10 cellular contexts compared by ENCODE assay signal in genomic region chr12:56998981-56999380, GRCh38. TPM values are rescaled to one million over a fixed set of nuclear protein-coding genes. Genes with fewer than 3 reads are reported as not detected.
DNase-seq lines count a peak whose midpoint lies in the region; ATAC-seq, FAIRE-seq and TF ChIP-seq lines count a peak whose summit lies in the region.
"Had no signal": no experiment of that assay in that cellular context is flagged by ENCODE, and none has a peak within 500 bp of the region (broad histone marks: within the 10 kb centered on the region; RNA-seq: fewer than 3 reads in every experiment).

No MANE protein-coding gene starts in this region.

- H3K4me3 Mint-ChIP-seq in endothelial cell (ENCODE audit: unreplicated experiment) (peak overlapping the region; percentile 2), progenitor cell of endocrine pancreas (ENCODE audit: low read depth) (no peak overlapping the region)

- H3K27ac Mint-ChIP-seq in endothelial cell (ENCODE audit: unreplicated experiment) (no peak overlapping the region), progenitor cell of endocrine pancreas (no peak overlapping the region)

- in situ Hi-C loops in GM13977 (cut with MboI; ENCODE audit: low pct_unique_long_range_greater_than_20kb, low sequenced_read_pairs, unreplicated experiment): no loop called here

- H3K27me3 Mint-ChIP-seq in endothelial cell (ENCODE audit: unreplicated experiment) (peaks cover 5% of the 10 kb centered on the region), progenitor cell of endocrine pancreas (no peaks in the 10 kb centered on the region)

- FAIRE-seq in urothelium cell line (lab: Jason Lieb, UNC): no peak

- peak; percentile 75 for ATAC-seq in GM21447 (IDR thresholded peaks at IDR 0.05; ENCODE audit: unreplicated experiment)
- ATAC-seq in HG03469 (IDR thresholded peaks at IDR 0.05; ENCODE audit: unreplicated experiment): peak; percentile 70

- peaks cover 26% of the 10 kb centered on the region for H3K36me3 Mint-ChIP-seq in endothelial cell (ENCODE audit: low read depth, unreplicated experiment)
- peaks cover 20% of the 10 kb centered on the region for H3K36me3 Mint-ChIP-seq in progenitor cell of endocrine pancreas (ENCODE audit: insufficient read depth)

- H3K9me3 Mint-ChIP-seq in endothelial cell (ENCODE audit: unreplicated experiment) (no peaks in the 10 kb centered on the region), progenitor cell of endocrine pancreas (ENCODE audit: low read depth) (no peaks in the 10 kb centered on the region)

- peak; percentile 85 for DNase-seq in GM13977 (ENCODE audit: low spot score)
- no peak for DNase-seq in endothelial cell (ENCODE audit: low spot score)
- no peak for DNase-seq in urothelium cell line (ENCODE audit: low spot score)
- DNase-seq in Kasumi-1 (lab: John Stamatoyannopoulos, UW): no peak
- no peak for DNase-seq in progenitor cell of endocrine pancreas (ENCODE audit: low spot score, unreplicated experiment)
- DNase-seq in epidermal melanocyte (ENCODE audit: insufficient read length, low spot score): no peak
- DNase-seq: DND-41 had no signal

- TF ChIP-seq CTCF in GM13977 (IDR thresholded peaks at IDR 0.05; ENCODE audit: extremely low read depth, insufficient read depth, missing control alignments): no peak
- no peak for TF ChIP-seq CTCF in endothelial cell (IDR thresholded peaks at IDR 0.05; ENCODE audit: unreplicated experiment)
- TF ChIP-seq CTCF in progenitor cell of endocrine pancreas (IDR thresholded peaks at IDR 0.05; ENCODE audit: unreplicated experiment): no peak

- H3K4me1 Mint-ChIP-seq in endothelial cell (ENCODE audit: unreplicated experiment): peaks cover 63% of the 10 kb centered on the region
- peaks cover 10% of the 10 kb centered on the region for H3K4me1 Mint-ChIP-seq in progenitor cell of endocrine pancreas (ENCODE audit: low read depth)

RNA-seq across cellular contexts. Expression of gene ZBTB39, which starts 7.4 kb away (rescaled TPM):
- 23.9 TPM for total RNA-seq in endothelial cell (ENCODE audit: unreplicated experiment)
- total RNA-seq in progenitor cell of endocrine pancreas: 20.7 and 20.8 TPM in 2 replicates

RNA-seq across cellular contexts. Expression of gene TAC3, which starts 17.3 kb away (rescaled TPM):
- total RNA-seq in endothelial cell (ENCODE audit: unreplicated experiment) (18.0 TPM), progenitor cell of endocrine pancreas (4.1 and 5.3 TPM in 2 replicates)
- total RNA-seq: breast epithelium had no signal

RNA-seq across cellular contexts. Expression of gene RDH16, which starts 41.6 kb away (rescaled TPM):
- total RNA-seq in endothelial cell (ENCODE audit: unreplicated experiment): 0.82 TPM
- 0.87 and 0.98 TPM in 2 replicates for total RNA-seq in progenitor cell of endocrine pancreas

RNA-seq across cellular contexts. Expression of gene MYO1A, which starts 50.9 kb away (rescaled TPM):
- 0.36 TPM for total RNA-seq in endothelial cell (ENCODE audit: unreplicated experiment)
- 1.2 and 1.6 TPM in 2 replicates for total RNA-seq in progenitor cell of endocrine pancreas
